Comparison of ENCODE assay signal across 18 cellular contexts in genomic region chr5:35331941-35332340, GRCh38.
"Had no signal": no experiment of that assay in that cellular context is flagged by ENCODE, and none has a peak within 500 bp of the region (broad histone marks: within the 10 kb centered on the region; RNA-seq: fewer than 3 reads in every experiment).

No MANE protein-coding gene starts in this region.

- H3K4me3 ChIP-seq: coronary artery, esophagus squamous epithelium, lung, neural progenitor cell, prostate gland, tibial artery had no signal

- H3K4me2 ChIP-seq: neural progenitor cell had no signal

- ATAC-seq: naive thymus-derived CD4-positive, alpha-beta T cell had no signal

- H3K27me3 Mint-ChIP-seq: activated CD4-positive, alpha-beta memory T cell treated with anti-CD3 and anti-CD28 coated beads for 36 hours; activated naive CD8-positive, alpha-beta T cell treated with anti-CD3 and anti-CD28 coated beads, Interleukin-2, amount 10 ng/mL, durations not matched to agents 7 days and 5 days had no signal

- H3K36me3 ChIP-seq: esophagus squamous epithelium, neural progenitor cell, prostate gland, tibial artery had no signal

- H3K27ac Mint-ChIP-seq: activated CD4-positive, alpha-beta memory T cell treated with anti-CD3 and anti-CD28 coated beads for 36 hours; activated naive CD4-positive, alpha-beta T cell treated with anti-CD3 and anti-CD28 coated beads for 36 hours; activated naive CD8-positive, alpha-beta T cell treated with anti-CD3 and anti-CD28 coated beads, Interleukin-2, amount 10 ng/mL, durations not matched to agents 7 days and 5 days; naive thymus-derived CD4-positive, alpha-beta T cell; neural progenitor cell; stimulated activated naive CD8-positive, alpha-beta T cell treated with anti-CD3 and anti-CD28 coated beads, Interleukin-15, Interleukin-2, amounts not matched to agents 100 ng/mL and 50 ng/mL, for 24 hours had no signal

- H3K9ac ChIP-seq: neural progenitor cell had no signal

- DNase-seq: activated CD4-positive, alpha-beta memory T cell treated with anti-CD3 and anti-CD28 coated beads for 36 hours; activated CD4-positive, alpha-beta T cell treated with anti-CD3 and anti-CD28 coated beads for 48 hours; activated effector memory CD4-positive, alpha-beta T cell treated with Interleukin-2 at 50 U/mL for 16 hours; activated naive CD4-positive, alpha-beta T cell treated with anti-CD3 and anti-CD28 coated beads for 36 hours; activated naive CD8-positive, alpha-beta T cell treated with anti-CD3 and anti-CD28 coated beads, Interleukin-2, amount 10 ng/mL, durations not matched to agents 7 days and 5 days; activated T-cell treated with anti-CD3 and anti-CD28 coated beads, Interleukin-2, amount 50 U/mL, for 48 hours; amygdala; cerebellar nuclear complex; esophagus squamous epithelium; kidney; naive thymus-derived CD4-positive, alpha-beta T cell; stimulated activated CD4-positive, alpha-beta T cell treated with anti-CD3 and anti-CD28 coated beads, Interleukin-4, amount 100 ng/mL, for 4 hours had no signal

- H3K4me3 Mint-ChIP-seq: activated CD4-positive, alpha-beta memory T cell treated with anti-CD3 and anti-CD28 coated beads for 36 hours; activated naive CD4-positive, alpha-beta T cell treated with anti-CD3 and anti-CD28 coated beads for 36 hours; activated naive CD8-positive, alpha-beta T cell treated with anti-CD3 and anti-CD28 coated beads, Interleukin-2, amount 10 ng/mL, durations not matched to agents 7 days and 5 days; naive thymus-derived CD4-positive, alpha-beta T cell; neural progenitor cell; stimulated activated naive CD8-positive, alpha-beta T cell treated with anti-CD3 and anti-CD28 coated beads, Interleukin-15, Interleukin-2, amounts not matched to agents 100 ng/mL and 50 ng/mL, for 24 hours had no signal

- H3K27me3 ChIP-seq: esophagus squamous epithelium, neural progenitor cell, tibial artery had no signal

- H3K4me1 ChIP-seq: prostate gland, tibial artery had no signal

- H3K9me3 Mint-ChIP-seq: activated CD4-positive, alpha-beta memory T cell treated with anti-CD3 and anti-CD28 coated beads for 36 hours had no signal

- H3K9me3 ChIP-seq: esophagus squamous epithelium, prostate gland, tibial artery had no signal

- H3K27ac ChIP-seq: coronary artery, neural progenitor cell, prostate gland, tibial artery had no signal

- H2AFZ ChIP-seq: neural progenitor cell had no signal

- H3K4me1 Mint-ChIP-seq: activated naive CD8-positive, alpha-beta T cell treated with anti-CD3 and anti-CD28 coated beads, Interleukin-2, amount 10 ng/mL, durations not matched to agents 7 days and 5 days; naive thymus-derived CD4-positive, alpha-beta T cell had no signal
